In genomic region chr11:96567193-96567592, GRCh38 we compare ENCODE assay signal across 11 cellular contexts.
DNase-seq lines count a peak whose midpoint lies in the region; ATAC-seq and TF ChIP-seq lines count a peak whose summit lies in the region.
"Had no signal": no experiment of that assay in that cellular context is flagged by ENCODE, and none has a peak within 500 bp of the region (broad histone marks: within the 10 kb centered on the region; RNA-seq: fewer than 3 reads in every experiment).

No MANE protein-coding gene starts in this region.

- ATAC-seq in activated T-helper 17 cell treated with anti-CD3 and anti-CD28 coated beads, Interleukin-2, amount 50 U/mL, for 72 hours (replicated peaks) = peak; percentile 71
- no peak for ATAC-seq in HG02840 (IDR thresholded peaks at IDR 0.05; ENCODE audit: low FRiP score, unreplicated experiment)

- no peaks in the 10 kb centered on the region for H3K4me1 ChIP-seq in breast epithelium
- no peaks in the 10 kb centered on the region for H3K4me1 ChIP-seq in suprapubic skin
- H3K4me1 ChIP-seq: HAP-1 had no signal

- peak overlapping the region in 1 of 3 donors; percentile 12 for H3K4me3 ChIP-seq in breast epithelium
- peak overlapping the region; percentile 15 for H3K4me3 ChIP-seq in suprapubic skin
- H3K4me3 ChIP-seq: HAP-1 had no signal

- H3K9me3 Mint-ChIP-seq in MCF 10A (ENCODE audit: unreplicated experiment) = no peaks in the 10 kb centered on the region
- H3K9me3 Mint-ChIP-seq in activated T-helper 17 cell treated with anti-CD3 and anti-CD28 coated beads, Interleukin-2, amount 50 U/mL, for 72 hours = no peaks in the 10 kb centered on the region

- H3K4me3 Mint-ChIP-seq in MCF 10A (ENCODE audit: unreplicated experiment) = peak overlapping the region; percentile 13
- H3K4me3 Mint-ChIP-seq in activated T-helper 17 cell treated with anti-CD3 and anti-CD28 coated beads, Interleukin-2, amount 50 U/mL, for 72 hours = no peak overlapping the region

- POLR2A ChIA-PET in MCF 10A (lab: Yijun Ruan, JAX) = interaction anchor here (0.7 kb wide), 1 partner anchor 305 kb away, joined by 3 read pairs; no protein-coding TSS in a partner anchor
- POLR2A ChIA-PET in RWPE1 (lab: Yijun Ruan, JAX; ENCODE audit: low non-redundant PET) = no interaction called here

- no peaks in the 10 kb centered on the region for H3K36me3 ChIP-seq in breast epithelium
- H3K36me3 ChIP-seq in suprapubic skin = no peaks in the 10 kb centered on the region
- H3K36me3 ChIP-seq: HAP-1, neutrophil had no signal

- H3K27ac ChIP-seq in breast epithelium (no peak overlapping the region), suprapubic skin (no peak overlapping the region), RWPE1 (no peak overlapping the region)
- H3K27ac ChIP-seq: neutrophil had no signal

- no peak for TF ChIP-seq CTCF in MCF 10A (IDR thresholded peaks at IDR 0.05; ENCODE audit: unreplicated experiment)
- no peak for TF ChIP-seq CTCF in breast epithelium (IDR thresholded peaks at IDR 0.05)
- no peak for TF ChIP-seq CTCF in suprapubic skin (IDR thresholded peaks at IDR 0.05)
- TF ChIP-seq CTCF in RWPE1 (conservative IDR thresholded peaks at IDR 0.05; ENCODE audit: low read depth) = no peak

- CTCF ChIA-PET in MCF 10A (lab: Yijun Ruan, JAX) (no interaction called here), RWPE1 (lab: Yijun Ruan, JAX) (no interaction called here)

- no peaks in the 10 kb centered on the region for H3K9me3 ChIP-seq in breast epithelium
- H3K9me3 ChIP-seq in suprapubic skin = no peaks in the 10 kb centered on the region
- H3K9me3 ChIP-seq: HAP-1, neutrophil had no signal

- intact Hi-C loops in MCF 10A (cut with micrococcal nuclease) (no loop called here), breast epithelium (cut with DNase I; ENCODE audit: low total_unique reads) (no loop called here)

- WGBS in suprapubic skin = 50% methylated on average over 3 of the region's 3 CpGs

- BruUV-seq in MCF 10A (replicated peaks; lab: Mats Ljungman, UMichigan) = no TSS peak

- no peaks in the 10 kb centered on the region for H3K27me3 ChIP-seq in breast epithelium
- no peaks in the 10 kb centered on the region for H3K27me3 ChIP-seq in suprapubic skin
- H3K27me3 ChIP-seq: neutrophil had no signal

- TF ChIP-seq POLR2A in breast epithelium (IDR thresholded peaks at IDR 0.05) (no peak), suprapubic skin (IDR thresholded peaks at IDR 0.05) (no peak)

- no peaks in the 10 kb centered on the region for H3K36me3 Mint-ChIP-seq in MCF 10A (ENCODE audit: insufficient read depth, unreplicated experiment)
- H3K36me3 Mint-ChIP-seq in activated T-helper 17 cell treated with anti-CD3 and anti-CD28 coated beads, Interleukin-2, amount 50 U/mL, for 72 hours (ENCODE audit: low read depth) = no peaks in the 10 kb centered on the region

- H3K27me3 Mint-ChIP-seq in MCF 10A (ENCODE audit: insufficient read depth, unreplicated experiment) = no peaks in the 10 kb centered on the region
- H3K27me3 Mint-ChIP-seq in activated T-helper 17 cell treated with anti-CD3 and anti-CD28 coated beads, Interleukin-2, amount 50 U/mL, for 72 hours = no peaks in the 10 kb centered on the region

- DNase-seq in MCF 10A (ENCODE audit: unreplicated experiment) (no peak), breast epithelium (ENCODE audit: low spot score in 2 of 2) (no peak), iris pigment epithelial cell (ENCODE audit: low read depth) (peak; percentile 1), suprapubic skin (ENCODE audit: low spot score in 2 of 2) (no peak), AG20443 (ENCODE audit: low spot score) (no peak), RWPE1 (ENCODE audit: low spot score) (no peak)
- DNase-seq: NCI-H1930 had no signal

- no peaks in the 10 kb centered on the region for H3K4me1 Mint-ChIP-seq in MCF 10A (ENCODE audit: insufficient read depth, unreplicated experiment)
- no peaks in the 10 kb centered on the region for H3K4me1 Mint-ChIP-seq in activated T-helper 17 cell treated with anti-CD3 and anti-CD28 coated beads, Interleukin-2, amount 50 U/mL, for 72 hours

- no peak overlapping the region for H3K27ac Mint-ChIP-seq in MCF 10A (ENCODE audit: low read depth, unreplicated experiment)
- no peak overlapping the region for H3K27ac Mint-ChIP-seq in activated T-helper 17 cell treated with anti-CD3 and anti-CD28 coated beads, Interleukin-2, amount 50 U/mL, for 72 hours

- TF ChIP-seq EP300 in suprapubic skin (IDR thresholded peaks at IDR 0.05) = no peak
